ENCODE assay signal across 17 cellular contexts in genomic region chr7:50733552-50733951, GRCh38. TPM values are rescaled to one million over a fixed set of nuclear protein-coding genes. Genes with fewer than 3 reads are reported as not detected.
DNase-seq lines count a peak whose midpoint lies in the region; ATAC-seq, FAIRE-seq and TF ChIP-seq lines count a peak whose summit lies in the region.
"Had no signal": no experiment of that assay in that cellular context is flagged by ENCODE, and none has a peak within 500 bp of the region (broad histone marks: within the 10 kb centered on the region; RNA-seq: fewer than 3 reads in every experiment).

No MANE protein-coding gene starts in this region.

- H3K36me3 ChIP-seq in IMR-90 (ENCODE audit: control insufficient read depth, insufficient read depth, low read length) (peaks cover 4% of the 10 kb centered on the region; the same call in 1 of the 2 replicates), lower lobe of right lung (no peaks in the 10 kb centered on the region)
- H3K36me3 ChIP-seq: suprapubic skin had no signal

- no peak overlapping the region for H3K9ac ChIP-seq in IMR-90 (ENCODE audit: low read depth, low read length)

- BruUV-seq in IMR-90 (replicated peaks; lab: Mats Ljungman, UMichigan), result no TSS peak

- peak; percentile 65 to 92 for DNase-seq in A549 (ENCODE audit: low read depth in 1 of 2, low spot score in 1 of 2)
- DNase-seq in IMR-90, result peak; percentile 61
- no peak for DNase-seq in chondrocyte (ENCODE audit: low spot score)
- DNase-seq in lower lobe of right lung, result no peak
- DNase-seq in T-cell, result no peak
- no peak for DNase-seq in GDM1 (lab: John Stamatoyannopoulos, UW)
- DNase-seq in dedifferentiated amniotic fluid mesenchymal stem cell (ENCODE audit: extremely low spot score), result no peak
- DNase-seq: COR-L47; effector memory CD4-positive, alpha-beta T cell; left ventricle myocardium superior; NCI-H1105; NCI-H2227 treated with DMSO at 0.1 percent for 48 hours; stimulated activated CD4-positive, alpha-beta T cell treated with anti-CD3 and anti-CD28 coated beads, Interleukin-12 subunit alpha, Interleukin-12 subunit beta, amount 100 ng/mL, for 4 hours had no signal

- TF ChIP-seq POLR2A in A549 (IDR thresholded peaks at IDR 0.05; ENCODE audit: low read length) (no peak), IMR-90 (IDR thresholded peaks at IDR 0.05; ENCODE audit: low read depth, low read length) (no peak)

- H3K4me1 ChIP-seq in A549 (peaks cover 50% of the 10 kb centered on the region), IMR-90 (ENCODE audit: control insufficient read depth, insufficient read depth, low read length) (peaks cover 15% of the 10 kb centered on the region), lower lobe of right lung (peaks cover 40% of the 10 kb centered on the region)

- in situ Hi-C loops in IMR-90 (cut with MboI; ENCODE audit: low sequenced_read_pairs), result no loop called here

- POLR2A ChIA-PET in A549 (lab: Yijun Ruan, JAX), result interaction anchor here (0.6 kb wide), 1 partner anchor 58 kb away, joined by 3 read pairs; no protein-coding TSS in a partner anchor
- POLR2A ChIA-PET in IMR-90 (lab: Charles Lee; ENCODE audit: unreplicated experiment), result no interaction called here
- POLR2A ChIA-PET in T-cell (lab: Charles Lee), result no interaction called here

- H2AK9ac ChIP-seq in IMR-90 (replicated peaks; ENCODE audit: low read depth, low read length, poor library complexity), result no peak overlapping the region

- H3K27me3 ChIP-seq in IMR-90 (ENCODE audit: control insufficient read depth, insufficient read depth, low read length), result no peaks in the 10 kb centered on the region
- no peaks in the 10 kb centered on the region for H3K27me3 ChIP-seq in lower lobe of right lung (ENCODE audit: low read depth)
- H3K27me3 ChIP-seq: suprapubic skin had no signal

- no peak for TF ChIP-seq CTCF in A549 (IDR thresholded peaks at IDR 0.05)
- TF ChIP-seq CTCF in IMR-90 (conservative IDR thresholded peaks at IDR 0.05; ENCODE audit: low read depth, low read length), result no peak
- TF ChIP-seq CTCF in chondrocyte (IDR thresholded peaks at IDR 0.05), result no peak
- no peak for TF ChIP-seq CTCF in lower lobe of right lung (IDR thresholded peaks at IDR 0.05)

- H3K4ac ChIP-seq in IMR-90 (ENCODE audit: low read depth, low read length), result no peak overlapping the region

- ATAC-seq in A549 (peak; percentile 97), IMR-90 (ENCODE audit: low read depth) (peak; percentile 67), lower lobe of right lung (peak; percentile 95 to 96), HG03175 (IDR thresholded peaks at IDR 0.05; ENCODE audit: unreplicated experiment) (no peak), T-cell (replicated peaks in 1 of 4) (no peak)
- ATAC-seq: left ventricle myocardium superior had no signal

- no peak overlapping the region for H3K18ac ChIP-seq in IMR-90 (ENCODE audit: low read depth, low read length)

- H3K4me1 Mint-ChIP-seq in chondrocyte (ENCODE audit: low read depth) (peaks cover 58% of the 10 kb centered on the region), T-cell (peaks cover 5 to 24% (median 7%) of the 10 kb centered on the region in 3 donors)
- H3K4me1 Mint-ChIP-seq: IgD-negative memory B cell had no signal

- H2BK120ac ChIP-seq in IMR-90 (ENCODE audit: low read depth, low read length), result no peak overlapping the region

- H2BK20ac ChIP-seq in IMR-90 (ENCODE audit: low read depth, low read length), result no peak overlapping the region

- no peak overlapping the region for H2AK5ac ChIP-seq in IMR-90 (ENCODE audit: low read depth, low read length)

- H3K36me3 Mint-ChIP-seq in chondrocyte (ENCODE audit: low read depth) (no peaks in the 10 kb centered on the region), T-cell (no peaks in the 10 kb centered on the region)
- H3K36me3 Mint-ChIP-seq: IgD-negative memory B cell had no signal

- no peak overlapping the region for H4K5ac ChIP-seq in IMR-90 (ENCODE audit: low read depth, low read length)

- H3K9me3 ChIP-seq in A549 (no peaks in the 10 kb centered on the region), IMR-90 (ENCODE audit: control insufficient read depth, insufficient read depth, low read length) (no peaks in the 10 kb centered on the region), lower lobe of right lung (no peaks in the 10 kb centered on the region)
- H3K9me3 ChIP-seq: suprapubic skin had no signal

- dilution Hi-C loops in IMR-90 (cut with HindIII; ENCODE audit: low sequenced_read_pairs, unreplicated experiment), result no loop called here

- H3K27ac ChIP-seq in A549 (peak overlapping the region; percentile 63 to 85), IMR-90 (ENCODE audit: insufficient read depth, low read length) (no peak overlapping the region), lower lobe of right lung (peak overlapping the region; percentile 60)
- H3K27ac ChIP-seq: suprapubic skin had no signal

- intact Hi-C loops in IMR-90 (cut with micrococcal nuclease), result no loop called here
- intact Hi-C loops in lower lobe of right lung (cut with DNase I), result no loop called here

- H4K20me1 ChIP-seq in IMR-90 (ENCODE audit: insufficient read depth, low read length), result peaks cover 53% of the 10 kb centered on the region

- no peak for TF ChIP-seq EP300 in A549 (IDR thresholded peaks at IDR 0.05)

- H3K27ac Mint-ChIP-seq in chondrocyte (ENCODE audit: unreplicated experiment) (peak overlapping the region; percentile 68), T-cell (no peak overlapping the region)
- H3K27ac Mint-ChIP-seq: IgD-negative memory B cell had no signal

- CTCF ChIA-PET in A549 (lab: Yijun Ruan, JAX) (no interaction called here), IMR-90 (lab: Yijun Ruan, JAX) (no interaction called here), T-cell (lab: Charles Lee) (no interaction called here)

- peaks cover 16% of the 10 kb centered on the region for H3K9me1 ChIP-seq in IMR-90 (ENCODE audit: insufficient read depth, low read length)

- H3K4me2 ChIP-seq in A549 (peak overlapping the region; percentile 76), IMR-90 (ENCODE audit: low read depth, low read length) (no peak overlapping the region)

- H3K4me3 ChIP-seq in A549 (no peak overlapping the region), IMR-90 (ENCODE audit: insufficient read depth, low read depth, low read length) (no peak overlapping the region), lower lobe of right lung (no peak overlapping the region)
- H3K4me3 ChIP-seq: suprapubic skin had no signal

- TF ChIP-seq RAD21 in A549 (conservative IDR thresholded peaks at IDR 0.05 in 1 of 2, IDR thresholded peaks at IDR 0.05 in 1 of 2), result no peak
- TF ChIP-seq RAD21 in IMR-90 (IDR thresholded peaks at IDR 0.05; ENCODE audit: low read length), result no peak

- no peak overlapping the region for H3K23ac ChIP-seq in IMR-90 (ENCODE audit: low read depth, low read length)

- H3K4me3 Mint-ChIP-seq in chondrocyte (ENCODE audit: unreplicated experiment), result no peak overlapping the region
- no peak overlapping the region for H3K4me3 Mint-ChIP-seq in T-cell

- FAIRE-seq in A549 (lab: Jason Lieb, UNC), result no peak

- H2BK5ac ChIP-seq in IMR-90 (ENCODE audit: low read depth, low read length, poor library complexity, severe bottlenecking), result no peak overlapping the region

- no peak overlapping the region for H4K91ac ChIP-seq in IMR-90 (ENCODE audit: insufficient read depth, low read depth, low read length)

- no peak overlapping the region for H4K8ac ChIP-seq in IMR-90 (ENCODE audit: low read depth in 2 of 2, low read length in 2 of 2)

- no peak overlapping the region for H3K56ac ChIP-seq in IMR-90 (ENCODE audit: extremely low read depth, insufficient read depth, low read length)

- peaks cover 44 to 67% of the 10 kb centered on the region in 2 experiments for H3K79me1 ChIP-seq in IMR-90 (ENCODE audit: low read depth in 1 of 2, low read length in 2 of 2)

- H2AFZ ChIP-seq in IMR-90 (replicated peaks; ENCODE audit: low read length, poor library complexity), result no peak overlapping the region

- no peak overlapping the region for H3K14ac ChIP-seq in IMR-90 (replicated peaks; ENCODE audit: low read depth, low read length)

- WGBS in A549 (ENCODE audit: missing lambda C conversion rate), result 22% methylated on average over 5 of the region's 5 CpGs
- WGBS in IMR-90 (ENCODE audit: extremely low coverage in 2 of 2, insufficient read length in 1 of 2), 2 experiments, result no CpG with 5 or more reads among the region's 5 CpGs

- H3K9me3 Mint-ChIP-seq in chondrocyte (ENCODE audit: low read depth) (no peaks in the 10 kb centered on the region), T-cell (no peaks in the 10 kb centered on the region)

- H3K27me3 Mint-ChIP-seq in chondrocyte (ENCODE audit: low read depth) (no peaks in the 10 kb centered on the region), T-cell (no peaks in the 10 kb centered on the region)

- no peak overlapping the region for H2BK15ac ChIP-seq in IMR-90 (ENCODE audit: low read depth, low read length)

TF ChIP-seq in A549, 52 proteins besides CTCF, POLR2A, EP300 and RAD21 (continues in another document):
- TF ChIP-seq ESRRA (IDR thresholded peaks at IDR 0.05; ENCODE audit: borderline replicate concordance, low read length) (no peak), FOSL2 (IDR thresholded peaks at IDR 0.05) (no peak), FOSL2 (CRISPR knock-in tag; IDR thresholded peaks at IDR 0.05) (peak; percentile 64)
- TF ChIP-seq, protein P1, sequence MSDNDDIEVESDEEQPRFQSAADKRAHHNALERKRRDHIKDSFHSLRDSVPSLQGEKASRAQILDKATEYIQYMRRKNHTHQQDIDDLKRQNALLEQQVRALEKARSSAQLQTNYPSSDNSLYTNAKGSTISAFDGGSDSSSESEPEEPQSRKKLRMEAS (IDR thresholded peaks at IDR 0.05), result peak; percentile 30; the same call in 1 of the 2 replicates

TF ChIP-seq in IMR-90, 13 proteins besides CTCF, POLR2A, EP300 and RAD21 (continues in another document):
- TF ChIP-seq BHLHE40 (IDR thresholded peaks at IDR 0.05; ENCODE audit: low read depth, low read length) (no peak), FOS (IDR thresholded peaks at IDR 0.05; ENCODE audit: low read depth, low read length) (no peak), MAZ (IDR thresholded peaks at IDR 0.05; ENCODE audit: borderline replicate concordance, low read depth, low read length) (no peak), MAFK (IDR thresholded peaks at IDR 0.05; ENCODE audit: low read depth, low read length) (no peak)

RNA-seq across cellular contexts. Expression of gene GRB10, which starts 49.1 kb away (rescaled TPM):
- polyA plus RNA-seq in A549 (2011; rRNA removed) (23.2 and 42.3 TPM in 2 replicates), A549 (2017; fragmentation: RNase III; extraction: RNeasy Plus Mini Kit Qiagen cat#74134 plus additional on column Dnase treatment) (34.7 to 37.6 TPM (median 37.0 TPM) in 3 replicates), IMR-90 (2012; rRNA removed) (5.1 and 6.3 TPM in 2 replicates)
- polyA plus RNA-seq in A549 (2012; cell fraction: cytosol; rRNA removed), result 10.1 and 12.7 TPM in 2 replicates
- polyA plus RNA-seq in A549 (2012; cell fraction: nucleus; rRNA removed), result 19.9 and 33.8 TPM in 2 replicates
- polyA minus RNA-seq in A549 (2011; rRNA and poly(A)+ RNA removed), result 64.5 and 88.4 TPM in 2 replicates
- total RNA-seq in IMR-90 (2012; rRNA removed) (11.7 and 15.1 TPM in 2 replicates), chondrocyte (31.4 to 73.7 TPM (median 69.9 TPM) in 3 replicates), lower lobe of right lung (36.5 TPM), T-cell (10 to 100 TPM in 3 of 5 donors, 1 to 10 TPM in 2; 7.1 to 11.1 (median 10.1) TPM)
- polyA plus RNA-seq in IMR-90 (2012; cell fraction: cytosol; rRNA removed), result 3.2 and 4.4 TPM in 2 replicates
- 9.7 and 18.9 TPM in 2 replicates for polyA plus RNA-seq in IMR-90 (2012; cell fraction: nucleus; rRNA removed; ENCODE audit: low replicate concordance)
- total RNA-seq: OCI-LY7 had no signal

Comparison
In these comparisons a context has a peak if more than half of its experiments do, and no peak if none do; other contexts are left out.
1. ATAC-seq: peak in A549 (2 of 2), IMR-90 (single experiment) and lower lobe of right lung (2 of 2); none in HG03175 (single experiment) and T-cell (0 of 4).
2. DNase-seq: peak in A549 (2 of 2) and IMR-90 (single experiment); none in chondrocyte (single experiment), lower lobe of right lung (single experiment), T-cell (0 of 34), GDM1 (single experiment) and dedifferentiated amniotic fluid mesenchymal stem cell (single experiment).